15 cellular contexts compared by ENCODE assay signal in the genomic region with DNA sequence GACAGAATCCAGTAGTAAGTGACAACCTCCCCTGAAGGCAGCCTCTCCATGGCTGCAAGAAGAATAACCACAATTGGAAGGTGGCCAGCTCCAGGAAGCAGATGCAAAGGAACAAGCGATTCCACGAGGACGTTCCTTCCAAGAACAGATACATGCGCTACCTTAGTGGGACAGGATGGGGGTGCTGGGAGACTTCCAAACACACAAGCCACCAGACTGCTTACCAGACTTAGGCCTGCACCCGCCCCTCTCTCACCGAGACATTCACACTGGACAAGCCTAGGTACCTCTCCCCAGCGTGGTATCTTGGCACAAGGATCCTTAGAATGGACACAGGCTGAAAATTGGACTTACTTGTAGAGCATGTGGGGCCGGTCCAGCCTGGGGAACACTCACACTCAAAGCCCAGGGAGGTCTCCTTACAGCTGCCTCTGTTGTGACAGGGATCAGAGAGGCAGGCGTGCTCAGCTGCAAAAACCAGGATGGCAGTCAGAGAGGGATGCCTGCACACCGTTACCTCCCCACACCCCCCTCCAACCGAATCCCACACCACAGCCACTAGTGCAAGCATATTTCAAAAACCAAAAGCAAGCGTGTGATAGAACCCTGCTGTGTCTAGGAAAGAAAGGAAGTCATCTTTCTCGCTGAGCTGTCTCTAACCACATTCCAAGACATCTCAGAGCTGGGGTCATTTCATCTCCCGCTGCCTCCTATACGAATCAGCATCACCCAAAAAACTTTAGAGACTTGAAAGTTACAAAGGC. TPM values are rescaled to one million over a fixed set of nuclear protein-coding genes. Genes with fewer than 3 reads are reported as not detected.
A peak's percentile ranks its signal among the peaks of the same experiment; 100 is the strongest.
DNase-seq lines count a peak whose midpoint lies in the region; ATAC-seq and TF ChIP-seq lines count a peak whose summit lies in the region.
"Had no signal": no experiment of that assay in that cellular context is flagged by ENCODE, and none has a peak within 500 bp of the region (broad histone marks: within the 10 kb centered on the region; RNA-seq: fewer than 3 reads in every experiment).

No MANE protein-coding gene starts in this region.

- DNase-seq in Panc1 (ENCODE audit: low read depth, low spot score) (no peak), fibroblast of mammary gland (ENCODE audit: low read depth) (peak; percentile 33), prostate gland (ENCODE audit: low spot score) (peak; percentile 52), amniotic stem cell (lab: John Stamatoyannopoulos, UW) (no peak), NCI-H82 treated with DMSO at 0.1 percent for 48 hours (lab: John Stamatoyannopoulos, UW; ENCODE audit: unreplicated experiment) (no peak), ACHN (no peak)
- DNase-seq: activated CD4-positive, CD25-positive, alpha-beta regulatory T cell treated with anti-CD3 and anti-CD28 coated beads, Interleukin-2, amount 50 U/mL, for 72 hours; activated gamma-delta T cell treated with Interleukin-2 at 50 U/mL for 16 hours; effector CD8-positive, alpha-beta T cell; NCI-H2081; SIG-M5 had no signal

- POLR2A ChIA-PET in Panc1 (lab: Charles Lee): interaction anchor here (0.9 kb wide), 1 partner anchor 355 kb away, joined by 3 read pairs; no protein-coding TSS in a partner anchor

- intact Hi-C loops in Panc1 (cut with micrococcal nuclease; ENCODE audit: unreplicated experiment): no loop called here
- intact Hi-C loops in prostate gland (cut with DNase I): no loop called here

- no peak overlapping the region for H3K4me3 ChIP-seq in BLaER1 treated with 17β-estradiol and CSF1 and Interleukin-3, amounts not matched to agents 10 nM and 100 nM
- H3K4me3 ChIP-seq in Panc1 (ENCODE audit: low read depth in 2 of 2, low read length in 2 of 2): no peak overlapping the region
- no peak overlapping the region for H3K4me3 ChIP-seq in fibroblast of mammary gland (ENCODE audit: control insufficient read depth, low read depth, low read length)
- H3K4me3 ChIP-seq in prostate gland: no peak overlapping the region

- H3K4me2 ChIP-seq in BLaER1 treated with 17β-estradiol and CSF1 and Interleukin-3, amounts not matched to agents 10 nM and 100 nM: peak overlapping the region in 7 of 11 experiments; percentile 1 to 24 (median 15); a peak in 8 of 22 replicates

- peaks cover 0 to 91% (median 18%) of the 10 kb centered on the region in 11 experiments; a peak in 11 of 22 replicates for H3K36me3 ChIP-seq in BLaER1 treated with 17β-estradiol and CSF1 and Interleukin-3, amounts not matched to agents 10 nM and 100 nM
- H3K36me3 ChIP-seq in Panc1 (ENCODE audit: control insufficient read depth, insufficient read depth, low read length): peaks cover 15% of the 10 kb centered on the region; the same call in 1 of the 2 replicates
- peaks cover 17 to 25% of the 10 kb centered on the region in 2 donors for H3K36me3 ChIP-seq in prostate gland

- CTCF ChIA-PET in Panc1 (lab: Charles Lee): no interaction called here

- BruUV-seq in Panc1 (replicated peaks; lab: Mats Ljungman, UMichigan): no TSS peak

- WGBS in prostate gland: 41% methylated on average over 15 of the region's 15 CpGs

- H3K9me3 ChIP-seq in BLaER1 treated with 17β-estradiol and CSF1 and Interleukin-3, amounts not matched to agents 10 nM and 100 nM (replicated peaks in 1 of 11): no peaks in the 10 kb centered on the region
- H3K9me3 ChIP-seq in Panc1 (ENCODE audit: control insufficient read depth, insufficient read depth, low read depth, low read length): no peaks in the 10 kb centered on the region
- no peaks in the 10 kb centered on the region for H3K9me3 ChIP-seq in prostate gland
- H3K9me3 ChIP-seq: neutrophil had no signal

- TF ChIP-seq POLR2A in prostate gland (IDR thresholded peaks at IDR 0.05): no peak

- H3K9ac ChIP-seq in BLaER1 treated with 17β-estradiol and CSF1 and Interleukin-3, amounts not matched to agents 10 nM and 100 nM: no peak overlapping the region

- peaks cover 0 to 55% (median 0%) of the 10 kb centered on the region in 11 experiments; a peak in 6 of 22 replicates for H4K20me1 ChIP-seq in BLaER1 treated with 17β-estradiol and CSF1 and Interleukin-3, amounts not matched to agents 10 nM and 100 nM

- no peak overlapping the region for H3K27ac ChIP-seq in BLaER1 treated with 17β-estradiol and CSF1 and Interleukin-3, amounts not matched to agents 10 nM and 100 nM
- H3K27ac ChIP-seq in Panc1 (ENCODE audit: low read length): no peak overlapping the region
- H3K27ac ChIP-seq in prostate gland: peak overlapping the region; percentile 34 to 52
- H3K27ac ChIP-seq: C4-2B, neutrophil had no signal

- peaks cover 0 to 12% (median 5%) of the 10 kb centered on the region in 11 experiments; a peak in 8 of 22 replicates for H3K27me3 ChIP-seq in BLaER1 treated with 17β-estradiol and CSF1 and Interleukin-3, amounts not matched to agents 10 nM and 100 nM
- no peaks in the 10 kb centered on the region for H3K27me3 ChIP-seq in Panc1 (ENCODE audit: control insufficient read depth, insufficient read depth, low read length)
- no peaks in the 10 kb centered on the region for H3K27me3 ChIP-seq in prostate gland (replicated peaks; ENCODE audit: insufficient read depth)
- H3K27me3 ChIP-seq: neutrophil had no signal

- in situ Hi-C loops in Panc1 (cut with HindIII; ENCODE audit: low pct_unique_long_range_greater_than_20kb, low sequenced_read_pairs): no loop called here
- in situ Hi-C loops in ACHN (cut with HindIII; ENCODE audit: low pct_ligation_motif_present, low pct_unique_long_range_greater_than_20kb, low sequenced_read_pairs): no loop called here

- H3K4me1 ChIP-seq in BLaER1 treated with 17β-estradiol and CSF1 and Interleukin-3, amounts not matched to agents 10 nM and 100 nM: peaks cover 4 to 35% (median 27%) of the 10 kb centered on the region in 10 experiments; a peak in 17 of 20 replicates
- H3K4me1 ChIP-seq in Panc1 (ENCODE audit: control insufficient read depth, insufficient read depth, low read length): no peaks in the 10 kb centered on the region
- H3K4me1 ChIP-seq in prostate gland (replicated peaks): peaks cover 8% of the 10 kb centered on the region

- TF ChIP-seq CTCF in Panc1 (IDR thresholded peaks at IDR 0.05) (no peak), fibroblast of mammary gland (conservative IDR thresholded peaks at IDR 0.05; ENCODE audit: control insufficient read depth, insufficient read depth, low read depth, low read length) (no peak), prostate gland (IDR thresholded peaks at IDR 0.05) (peak in 1 of 4 experiments; percentile 8)

- ATAC-seq in Panc1: peak; percentile 60; the same call in 1 of the 2 replicates
- ATAC-seq in GM18870 (IDR thresholded peaks at IDR 0.05; ENCODE audit: unreplicated experiment): no peak

RNA-seq across cellular contexts. Expression of a gene that starts 22.4 kb away (rescaled TPM):
- total RNA-seq in Panc1 (2021; ENCODE audit: unreplicated experiment) (21.2 TPM), prostate gland (10 to 100 TPM; 46.5 to 72.3 TPM)
- polyA plus RNA-seq in Panc1 (2012; ENCODE audit: insufficient read length): 12.4 TPM

Comparison
In these comparisons a context has a peak if more than half of its experiments do, and no peak if none do; other contexts are left out.
1. H3K27ac ChIP-seq: peak in prostate gland (2 of 2); none in BLaER1 treated with 17β-estradiol and CSF1 and Interleukin-3, amounts not matched to agents 10 nM and 100 nM (0 of 11) and Panc1 (single experiment).
2. DNase-seq: peak in fibroblast of mammary gland (single experiment) and prostate gland (single experiment); none in Panc1 (single experiment), amniotic stem cell (single experiment), NCI-H82 treated with DMSO at 0.1 percent for 48 hours (single experiment) and ACHN (single experiment).